In the genomic region with DNA sequence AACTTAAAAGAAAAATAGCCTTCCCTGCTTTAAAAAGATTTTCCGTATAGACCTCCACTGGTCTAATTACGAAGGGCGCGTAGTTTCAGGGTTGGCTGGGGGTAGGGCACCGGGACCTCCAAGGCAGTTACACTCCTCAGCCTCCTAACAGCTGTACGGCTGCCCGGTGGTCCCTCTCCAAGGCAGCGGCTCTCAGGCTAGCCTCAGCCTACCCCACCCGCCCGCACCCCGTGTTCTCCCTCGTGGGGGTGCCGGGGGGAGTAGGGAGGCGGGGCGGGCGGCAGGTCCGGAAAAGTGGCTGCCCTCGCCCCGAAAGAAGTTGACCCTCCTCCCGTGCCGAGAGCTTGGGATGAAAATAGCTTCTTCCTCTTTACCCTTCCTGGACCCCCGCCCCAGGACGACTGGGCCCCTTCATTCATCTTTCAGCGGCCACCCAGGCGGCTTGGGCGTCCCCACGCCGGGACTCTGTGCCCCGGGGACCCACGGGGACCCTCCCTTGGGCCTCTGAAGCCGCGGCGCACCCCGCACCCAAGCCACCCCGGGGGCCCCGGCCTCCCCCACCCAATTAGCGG, we compare ENCODE assay signal across 8 cellular contexts. TPM values are rescaled to one million over a fixed set of nuclear protein-coding genes. Genes with fewer than 3 reads are reported as not detected.
DNase-seq lines count a peak whose midpoint lies in the region; TF ChIP-seq lines count a peak whose summit lies in the region.

No MANE protein-coding gene starts in this region.

- peaks cover 36% of the 10 kb centered on the region for H3K79me2 ChIP-seq in smooth muscle cell (ENCODE audit: low read depth)

- H3K27me3 ChIP-seq in H7 (ENCODE audit: control insufficient read depth, insufficient read depth, low read length) (no peaks in the 10 kb centered on the region), smooth muscle cell (ENCODE audit: low read depth) (no peaks in the 10 kb centered on the region)

- peak overlapping the region; percentile 90 to 100 (median 96) for H3K27ac Mint-ChIP-seq in brain

- peaks cover 5% of the 10 kb centered on the region for H3F3A ChIP-seq in smooth muscle cell (ENCODE audit: low read depth)

- H3K27me3 Mint-ChIP-seq in brain = peaks cover 7% of the 10 kb centered on the region

- peaks cover 35% of the 10 kb centered on the region for H4K20me1 ChIP-seq in smooth muscle cell (ENCODE audit: low read depth)

- WGBS in smooth muscle cell (ENCODE audit: low lambda C conversion rate) = 3% methylated on average over 7 of the region's 37 CpGs

- peak overlapping the region; percentile 99 for H3K4me2 ChIP-seq in smooth muscle cell

- no peaks in the 10 kb centered on the region for H3K9me3 ChIP-seq in smooth muscle cell (replicated peaks; ENCODE audit: low read depth)

- H3K4me3 ChIP-seq in H7 (ENCODE audit: insufficient read depth, low read depth, low read length) (peak overlapping the region; percentile 72), smooth muscle cell (peak overlapping the region; percentile 98)

- H2AFZ ChIP-seq in smooth muscle cell (ENCODE audit: low read depth) = peak overlapping the region; percentile 97

- H3K4me3 Mint-ChIP-seq in brain = peak overlapping the region; percentile 87 to 100 (median 93)

- peak overlapping the region; percentile 84 for H3K27ac ChIP-seq in C4-2B
- peak overlapping the region; percentile 100 for H3K27ac ChIP-seq in smooth muscle cell (ENCODE audit: low read depth)

- peaks cover 49% of the 10 kb centered on the region for H3K4me1 Mint-ChIP-seq in brain

- H3K4me1 ChIP-seq in smooth muscle cell (ENCODE audit: low read depth) = peaks cover 22% of the 10 kb centered on the region

- DNase-seq in H7 = peak; percentile 81
- DNase-seq in RPMI8226 = peak; percentile 13
- peak; percentile 21 for DNase-seq in inferior parietal cortex (ENCODE audit: extremely low spot score)
- no peak for DNase-seq in smooth muscle cell (lab: John Stamatoyannopoulos, UW; ENCODE audit: unreplicated experiment)
- DNase-seq in activated CD4-positive, CD25-positive, alpha-beta regulatory T cell treated with anti-CD3 and anti-CD28 coated beads, Interleukin-2, amount 50 U/mL, for 72 hours = no peak
- DNase-seq in activated CD4-positive, alpha-beta T cell treated with anti-CD3 and anti-CD28 coated beads for 1 hour = no peak

- TF ChIP-seq CTCF in C4-2B (conservative IDR thresholded peaks at IDR 0.05) (no peak), brain (conservative IDR thresholded peaks at IDR 0.05) (no peak), smooth muscle cell (IDR thresholded peaks at IDR 0.05; ENCODE audit: borderline replicate concordance, insufficient read depth, poor library complexity, severe bottlenecking) (no peak)

- peaks cover 13% of the 10 kb centered on the region for H3K36me3 Mint-ChIP-seq in brain

- no peaks in the 10 kb centered on the region for H3K9me3 Mint-ChIP-seq in brain

- no peaks in the 10 kb centered on the region for H3K36me3 ChIP-seq in H7 (replicated peaks; ENCODE audit: control insufficient read depth, insufficient read depth, low read length)
- no peaks in the 10 kb centered on the region for H3K36me3 ChIP-seq in smooth muscle cell (ENCODE audit: low read depth)

- H3K9ac ChIP-seq in smooth muscle cell (ENCODE audit: low read depth) = peak overlapping the region; percentile 98

RNA-seq across cellular contexts. Expression of a gene that starts 1.0 kb away (rescaled TPM):
- total RNA-seq in H7 (2014; rRNA removed; shearing (Covaris generic)) = 13.9 and 17.3 TPM in 2 replicates
- polyA plus RNA-seq in brain (ENCODE audit: insufficient read depth, low read depth, low replicate concordance) (13.1 TPM), smooth muscle cell (4.4 and 5.5 TPM in 2 replicates)
- 25.7 and 29.3 TPM in 2 replicates for total RNA-seq in smooth muscle cell

Comparison
In these comparisons a context has a peak if more than half of its experiments do, and no peak if none do; other contexts are left out.
1. DNase-seq: peak in H7 (single experiment), RPMI8226 (single experiment) and inferior parietal cortex (single experiment); none in smooth muscle cell (single experiment), activated CD4-positive, CD25-positive, alpha-beta regulatory T cell treated with anti-CD3 and anti-CD28 coated beads, Interleukin-2, amount 50 U/mL, for 72 hours (single experiment) and activated CD4-positive, alpha-beta T cell treated with anti-CD3 and anti-CD28 coated beads for 1 hour (single experiment).